Comparison of ENCODE assay signal across 29 cellular contexts in the genomic region with DNA sequence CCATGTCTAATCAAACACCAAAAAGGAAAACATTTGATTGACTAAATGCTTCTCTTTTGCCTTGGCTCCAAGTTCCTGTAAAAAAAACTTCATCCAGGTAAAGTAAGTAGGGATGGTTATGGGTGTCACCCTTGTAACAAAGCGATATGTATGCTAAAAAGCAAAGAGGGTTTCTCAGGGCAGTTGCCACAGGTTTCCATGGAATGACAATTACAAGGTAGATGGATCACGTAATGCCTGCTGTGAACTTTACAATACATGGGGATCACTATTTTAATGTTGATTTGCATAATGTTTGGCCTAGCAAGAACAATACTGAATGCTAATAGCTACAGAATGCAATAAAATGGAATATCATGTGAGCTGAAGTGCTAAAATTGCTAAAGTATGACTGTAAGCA.
"Had no signal": no experiment of that assay in that cellular context is flagged by ENCODE, and none has a peak within 500 bp of the region (broad histone marks: within the 10 kb centered on the region; RNA-seq: fewer than 3 reads in every experiment).

No MANE protein-coding gene starts in this region.

- ATAC-seq: effector memory CD8-positive, alpha-beta T cell; heart right ventricle; mucosa of descending colon; psoas muscle; right cardiac atrium; stimulated activated effector memory CD8-positive, alpha-beta T cell treated with anti-CD3 and anti-CD28 coated beads, Interleukin-12 subunit alpha, Interleukin-12 subunit beta, amount 100 ng/mL, for 72 hours had no signal

- H3K4me3 Mint-ChIP-seq: effector memory CD8-positive, alpha-beta T cell; memory B cell; mesothelial cell of epicardium; naive B cell; neural progenitor cell; stimulated activated effector memory CD8-positive, alpha-beta T cell treated with anti-CD3 and anti-CD28 coated beads, Interleukin-12 subunit alpha, Interleukin-12 subunit beta, amount 100 ng/mL, for 72 hours; type B pancreatic cell had no signal

- H3K36me3 ChIP-seq: esophagus squamous epithelium, heart right ventricle, neural progenitor cell, ovary, sigmoid colon, stomach, tibial artery had no signal

- H3K27ac ChIP-seq: esophagus squamous epithelium, heart right ventricle, neural progenitor cell, ovary, psoas muscle, sigmoid colon, stomach, tibial artery had no signal

- H3K9me3 ChIP-seq: esophagus squamous epithelium, heart right ventricle, mucosa of descending colon, ovary, psoas muscle, sigmoid colon, stomach, tibial artery had no signal

- H2AFZ ChIP-seq: neural progenitor cell had no signal

- DNase-seq: cortex of kidney; effector memory CD8-positive, alpha-beta T cell; erythroblast; esophagus squamous epithelium; foreskin melanocyte; glutamatergic neuron; heart right ventricle; hippocampal formation; kidney; mucosa of descending colon; naive B cell; nucleus accumbens; ovary; posterior cingulate gyrus; psoas muscle; right cardiac atrium; sigmoid colon; stimulated activated CD4-positive, alpha-beta T cell treated with anti-CD3 and anti-CD28 coated beads, Interleukin-2, amount 100 ng/mL, for 24 hours; stimulated activated CD4-positive, alpha-beta T cell treated with anti-CD3 and anti-CD28 coated beads, Interleukin-4, amount 100 ng/mL, for 24 hours; stimulated activated naive CD4-positive, alpha-beta T cell treated with Interleukin-2 at 50 U/mL for 16 hours; stomach; tibial artery had no signal

- H3K9me3 Mint-ChIP-seq: effector memory CD8-positive, alpha-beta T cell; memory B cell; nephron; stimulated activated effector memory CD8-positive, alpha-beta T cell treated with anti-CD3 and anti-CD28 coated beads, Interleukin-12 subunit alpha, Interleukin-12 subunit beta, amount 100 ng/mL, for 72 hours had no signal

- H3K4me1 ChIP-seq: psoas muscle had no signal

- H3K4me3 ChIP-seq: esophagus squamous epithelium, heart right ventricle, lung, mucosa of descending colon, neural progenitor cell, ovary, psoas muscle, sigmoid colon, stomach, tibial artery had no signal

- H3K36me3 Mint-ChIP-seq: memory B cell; mesothelial cell of epicardium; naive B cell; neural progenitor cell; stimulated activated effector memory CD8-positive, alpha-beta T cell treated with anti-CD3 and anti-CD28 coated beads, Interleukin-12 subunit alpha, Interleukin-12 subunit beta, amount 100 ng/mL, for 72 hours; type B pancreatic cell had no signal

- H3K4me1 Mint-ChIP-seq: stimulated activated effector memory CD8-positive, alpha-beta T cell treated with anti-CD3 and anti-CD28 coated beads, Interleukin-12 subunit alpha, Interleukin-12 subunit beta, amount 100 ng/mL, for 72 hours had no signal

- H3K27ac Mint-ChIP-seq: effector memory CD8-positive, alpha-beta T cell; memory B cell; mesothelial cell of epicardium; naive B cell; nephron; neural progenitor cell; stimulated activated effector memory CD8-positive, alpha-beta T cell treated with anti-CD3 and anti-CD28 coated beads, Interleukin-12 subunit alpha, Interleukin-12 subunit beta, amount 100 ng/mL, for 72 hours; type B pancreatic cell had no signal

- H3K27me3 ChIP-seq: ovary, tibial artery had no signal

- H3K4me2 ChIP-seq: neural progenitor cell had no signal

- H3K9ac ChIP-seq: neural progenitor cell had no signal
